Comparison of ENCODE assay signal across 10 cellular contexts in genomic region chr12:127485528-127485927, GRCh38.
DNase-seq lines count a peak whose midpoint lies in the region; TF ChIP-seq lines count a peak whose summit lies in the region.
"Had no signal": no experiment of that assay in that cellular context is flagged by ENCODE, and none has a peak within 500 bp of the region (broad histone marks: within the 10 kb centered on the region; RNA-seq: fewer than 3 reads in every experiment).

No MANE protein-coding gene starts in this region.

- DNase-seq in stimulated activated CD4-positive, alpha-beta T cell treated with anti-CD3 and anti-CD28 coated beads, Interleukin-2, amount 100 ng/mL, for 24 hours, result peak; percentile 11 to 20
- no peak for DNase-seq in stimulated activated CD4-positive, alpha-beta T cell treated with anti-CD3 and anti-CD28 coated beads, Interleukin-12 subunit alpha, Interleukin-12 subunit beta, amount 100 ng/mL, for 4 hours
- DNase-seq in RPMI7951 (ENCODE audit: low read depth), result peak; percentile 93
- DNase-seq in fibroblast of peridontal ligament (ENCODE audit: extremely low read depth), result peak; percentile 90
- no peak for DNase-seq in effector memory CD4-positive, alpha-beta T cell
- DNase-seq in tibial artery, result no peak
- no peak for DNase-seq in right atrium auricular region (ENCODE audit: low spot score)
- DNase-seq in NCI-H82 treated with DMSO at 0.1 percent for 48 hours (lab: John Stamatoyannopoulos, UW; ENCODE audit: unreplicated experiment), result no peak
- DNase-seq: activated effector memory CD4-positive, alpha-beta T cell treated with anti-CD3 and anti-CD28 coated beads, Interleukin-2, amount 50 U/mL, for 16 hours; NCI-H774 had no signal

- no peaks in the 10 kb centered on the region for H3K36me3 ChIP-seq in effector memory CD4-positive, alpha-beta T cell (ENCODE audit: control insufficient read depth, insufficient read depth, low read length)
- H3K36me3 ChIP-seq in tibial artery (no peaks in the 10 kb centered on the region), right atrium auricular region (no peaks in the 10 kb centered on the region)

- TF ChIP-seq CTCF in tibial artery (IDR thresholded peaks at IDR 0.05), result no peak
- TF ChIP-seq CTCF in right atrium auricular region (IDR thresholded peaks at IDR 0.05), result no peak

- no peaks in the 10 kb centered on the region for H3K4me1 ChIP-seq in effector memory CD4-positive, alpha-beta T cell (ENCODE audit: control insufficient read depth, insufficient read depth, low read length, poor library complexity, severe bottlenecking)
- H3K4me1 ChIP-seq in tibial artery (no peaks in the 10 kb centered on the region), right atrium auricular region (no peaks in the 10 kb centered on the region)

- intact Hi-C loops in tibial artery (cut with DNase I; ENCODE audit: low total_unique reads), result no loop called here

- H3K27ac ChIP-seq in effector memory CD4-positive, alpha-beta T cell (ENCODE audit: insufficient read depth, low read length, poor library complexity, severe bottlenecking), result no peak overlapping the region
- no peak overlapping the region for H3K27ac ChIP-seq in tibial artery
- no peak overlapping the region for H3K27ac ChIP-seq in right atrium auricular region

- no peaks in the 10 kb centered on the region for H3K27me3 ChIP-seq in effector memory CD4-positive, alpha-beta T cell (replicated peaks; ENCODE audit: control insufficient read depth, insufficient read depth, low read length, poor library complexity, severe bottlenecking)
- no peaks in the 10 kb centered on the region for H3K27me3 ChIP-seq in tibial artery
- H3K27me3 ChIP-seq in right atrium auricular region, result no peaks in the 10 kb centered on the region

- no peak overlapping the region for H3K4me3 ChIP-seq in effector memory CD4-positive, alpha-beta T cell (ENCODE audit: insufficient read depth, low read depth, low read length, poor library complexity, severe bottlenecking)
- no peak overlapping the region for H3K4me3 ChIP-seq in tibial artery
- H3K4me3 ChIP-seq in right atrium auricular region, result no peak overlapping the region

- H3K9me3 ChIP-seq in effector memory CD4-positive, alpha-beta T cell (ENCODE audit: control insufficient read depth, low read length), result no peaks in the 10 kb centered on the region
- H3K9me3 ChIP-seq in tibial artery (no peaks in the 10 kb centered on the region), right atrium auricular region (no peaks in the 10 kb centered on the region)

Comparison
In these comparisons a context has a peak if more than half of its experiments do, and no peak if none do; other contexts are left out.
1. DNase-seq: peak in stimulated activated CD4-positive, alpha-beta T cell treated with anti-CD3 and anti-CD28 coated beads, Interleukin-2, amount 100 ng/mL, for 24 hours (2 of 2), RPMI7951 (single experiment) and fibroblast of peridontal ligament (single experiment); none in stimulated activated CD4-positive, alpha-beta T cell treated with anti-CD3 and anti-CD28 coated beads, Interleukin-12 subunit alpha, Interleukin-12 subunit beta, amount 100 ng/mL, for 4 hours (single experiment), effector memory CD4-positive, alpha-beta T cell (0 of 3), tibial artery (0 of 2), right atrium auricular region (single experiment) and NCI-H82 treated with DMSO at 0.1 percent for 48 hours (single experiment).